In the genomic region with DNA sequence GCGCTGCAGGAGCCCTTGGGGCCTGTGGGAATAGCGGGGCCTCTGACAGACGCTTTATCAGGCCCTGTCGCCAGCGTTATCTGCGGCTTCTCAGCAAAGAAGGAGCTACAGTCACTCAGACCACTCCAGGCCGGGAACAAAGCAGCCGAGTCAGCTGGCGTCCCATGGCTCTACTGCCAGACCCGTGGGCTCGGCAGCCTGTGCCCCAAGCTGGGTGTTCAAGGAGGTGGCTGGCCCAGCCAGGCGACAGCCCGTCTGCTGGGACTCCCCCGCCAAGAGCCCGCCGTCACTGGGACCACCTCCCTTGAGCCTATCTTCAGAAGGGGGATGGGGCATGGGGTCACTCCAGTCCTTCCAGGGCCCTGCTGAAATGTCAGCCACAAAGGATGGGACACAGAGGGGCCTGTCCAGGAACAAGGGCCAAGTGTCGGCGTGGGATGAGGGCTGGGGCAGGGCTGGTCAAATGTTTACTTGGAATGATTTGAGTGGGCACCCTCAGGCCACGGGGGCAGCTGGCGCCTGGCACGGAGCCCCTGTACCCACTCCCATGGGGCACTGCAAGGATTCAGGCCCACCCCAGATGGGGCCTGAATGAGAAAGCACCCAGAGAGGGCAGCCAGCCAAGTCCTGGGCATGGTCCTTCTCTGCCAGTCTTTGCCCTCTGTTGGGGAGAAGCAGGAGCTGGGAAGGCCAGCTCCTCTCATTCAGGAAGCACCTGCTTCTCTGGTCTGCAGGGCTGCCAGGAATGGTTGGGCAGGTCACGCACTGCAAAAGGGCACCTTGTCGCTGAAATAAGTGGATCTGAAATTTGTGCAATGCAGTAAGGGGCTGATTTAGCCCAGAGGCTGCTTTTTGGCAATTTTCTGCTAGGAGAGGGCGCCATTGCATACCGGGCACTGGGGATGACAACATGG, we compare ENCODE assay signal across 2 cellular contexts.
TF ChIP-seq lines count a peak whose summit lies in the region.

No MANE protein-coding gene starts in this region.

TF ChIP-seq in A549, 52 proteins besides CTCF, POLR2A, EP300 and RAD21 (continued from another document):
- TF ChIP-seq, protein P1, sequence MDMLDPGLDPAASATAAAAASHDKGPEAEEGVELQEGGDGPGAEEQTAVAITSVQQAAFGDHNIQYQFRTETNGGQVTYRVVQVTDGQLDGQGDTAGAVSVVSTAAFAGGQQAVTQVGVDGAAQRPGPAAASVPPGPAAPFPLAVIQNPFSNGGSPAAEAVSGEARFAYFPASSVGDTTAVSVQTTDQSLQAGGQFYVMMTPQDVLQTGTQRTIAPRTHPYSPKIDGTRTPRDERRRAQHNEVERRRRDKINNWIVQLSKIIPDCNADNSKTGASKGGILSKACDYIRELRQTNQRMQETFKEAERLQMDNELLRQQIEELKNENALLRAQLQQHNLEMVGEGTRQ (IDR thresholded peaks at IDR 0.05) = no peak
- no peak for TF ChIP-seq MYC (IDR thresholded peaks at IDR 0.05; ENCODE audit: borderline replicate concordance, low read length)
- TF ChIP-seq FOSL2 (IDR thresholded peaks at IDR 0.05) = no peak
- TF ChIP-seq FOSL2 (CRISPR knock-in tag; IDR thresholded peaks at IDR 0.05) = no peak
- no peak for TF ChIP-seq CBX8 (IDR thresholded peaks at IDR 0.05)
- no peak for TF ChIP-seq CHD2 (IDR thresholded peaks at IDR 0.05; ENCODE audit: low read length, partially characterized antibody)
- TF ChIP-seq CHD4 (IDR thresholded peaks at IDR 0.05; ENCODE audit: borderline replicate concordance) = no peak
- TF ChIP-seq SMC3 (IDR thresholded peaks at IDR 0.05) = no peak
- TF ChIP-seq MAFK (IDR thresholded peaks at IDR 0.05; ENCODE audit: partially characterized antibody) = no peak
- no peak for TF ChIP-seq ZSCAN20 (CRISPR knock-in tag; IDR thresholded peaks at IDR 0.05)
- TF ChIP-seq, protein P2, sequence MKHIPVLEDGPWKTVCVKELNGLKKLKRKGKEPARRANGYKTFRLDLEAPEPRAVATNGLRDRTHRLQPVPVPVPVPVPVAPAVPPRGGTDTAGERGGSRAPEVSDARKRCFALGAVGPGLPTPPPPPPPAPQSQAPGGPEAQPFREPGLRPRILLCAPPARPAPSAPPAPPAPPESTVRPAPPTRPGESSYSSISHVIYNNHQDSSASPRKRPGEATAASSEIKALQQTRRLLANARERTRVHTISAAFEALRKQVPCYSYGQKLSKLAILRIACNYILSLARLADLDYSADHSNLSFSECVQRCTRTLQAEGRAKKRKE (CRISPR knock-in tag; IDR thresholded peaks at IDR 0.05; ENCODE audit: low read depth) = no peak
- TF ChIP-seq BHLHE40 (IDR thresholded peaks at IDR 0.05; ENCODE audit: low read depth, low read length) = no peak
- TF ChIP-seq RNF2 (IDR thresholded peaks at IDR 0.05; ENCODE audit: borderline replicate concordance, low read depth) = no peak
- no peak for TF ChIP-seq ZFP36 (IDR thresholded peaks at IDR 0.05; ENCODE audit: borderline replicate concordance, partially characterized antibody)
- TF ChIP-seq NFE2L2 (conservative IDR thresholded peaks at IDR 0.05; ENCODE audit: low read length) = no peak

TF ChIP-seq in H1, 55 proteins besides CTCF, POLR2A, EP300 and RAD21 (continued from another document):
- TF ChIP-seq, protein P3, sequence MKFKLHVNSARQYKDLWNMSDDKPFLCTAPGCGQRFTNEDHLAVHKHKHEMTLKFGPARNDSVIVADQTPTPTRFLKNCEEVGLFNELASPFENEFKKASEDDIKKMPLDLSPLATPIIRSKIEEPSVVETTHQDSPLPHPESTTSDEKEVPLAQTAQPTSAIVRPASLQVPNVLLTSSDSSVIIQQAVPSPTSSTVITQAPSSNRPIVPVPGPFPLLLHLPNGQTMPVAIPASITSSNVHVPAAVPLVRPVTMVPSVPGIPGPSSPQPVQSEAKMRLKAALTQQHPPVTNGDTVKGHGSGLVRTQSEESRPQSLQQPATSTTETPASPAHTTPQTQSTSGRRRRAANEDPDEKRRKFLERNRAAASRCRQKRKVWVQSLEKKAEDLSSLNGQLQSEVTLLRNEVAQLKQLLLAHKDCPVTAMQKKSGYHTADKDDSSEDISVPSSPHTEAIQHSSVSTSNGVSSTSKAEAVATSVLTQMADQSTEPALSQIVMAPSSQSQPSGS (IDR thresholded peaks at IDR 0.05; ENCODE audit: low read length) = no peak
- TF ChIP-seq SRF (IDR thresholded peaks at IDR 0.05; ENCODE audit: low read depth, low read length) (no peak), FOSL1 (IDR thresholded peaks at IDR 0.05; ENCODE audit: insufficient read depth, low read depth, low read length) (no peak), CHD1 (IDR thresholded peaks at IDR 0.05; ENCODE audit: low read depth, low read length) (no peak)
- TF ChIP-seq, protein P4, sequence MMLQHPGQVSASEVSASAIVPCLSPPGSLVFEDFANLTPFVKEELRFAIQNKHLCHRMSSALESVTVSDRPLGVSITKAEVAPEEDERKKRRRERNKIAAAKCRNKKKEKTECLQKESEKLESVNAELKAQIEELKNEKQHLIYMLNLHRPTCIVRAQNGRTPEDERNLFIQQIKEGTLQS (IDR thresholded peaks at IDR 0.05; ENCODE audit: insufficient read depth, low read depth, low read length) = no peak
